ENCODE assay signal across 16 cellular contexts in genomic region chr7:25521236-25521635, GRCh38.
"Had no signal": no experiment of that assay in that cellular context is flagged by ENCODE, and none has a peak within 500 bp of the region (broad histone marks: within the 10 kb centered on the region; RNA-seq: fewer than 3 reads in every experiment).

No MANE protein-coding gene starts in this region.

- H3K36me3 ChIP-seq: cardiac muscle cell, lower lobe of right lung, spleen, upper lobe of right lung, WERI-Rb-1 had no signal

- H3K9me3 Mint-ChIP-seq: activated naive CD8-positive, alpha-beta T cell treated with anti-CD3 and anti-CD28 coated beads for 36 hours; mesothelial cell of epicardium; nephron had no signal

- H3K36me3 Mint-ChIP-seq: activated naive CD8-positive, alpha-beta T cell treated with anti-CD3 and anti-CD28 coated beads for 36 hours; mesothelial cell of epicardium had no signal

- H3K4me3 Mint-ChIP-seq: activated naive CD8-positive, alpha-beta T cell treated with anti-CD3 and anti-CD28 coated beads for 36 hours; mesothelial cell of epicardium; nephron; stimulated activated naive B cell treated with anti-CD40 and anti-IgM and Interleukin-4, amounts not matched to agents 10 μg/mL and 1 μg/mL and 100 μg/mL, for 72 hours; T-helper 1 cell treated with Interleukin-12 subunit alpha and Interleukin-12 subunit beta and Interleukin-4 antibody, amounts not matched to agents 30 μg/mL and 1 μg/mL, for 36 hours had no signal

- H3K27me3 Mint-ChIP-seq: activated naive CD8-positive, alpha-beta T cell treated with anti-CD3 and anti-CD28 coated beads for 36 hours had no signal

- ATAC-seq: lower lobe of right lung; stimulated activated naive B cell treated with anti-CD40 and anti-IgM and Interleukin-4, amounts not matched to agents 10 μg/mL and 1 μg/mL and 100 μg/mL, for 72 hours; upper lobe of right lung had no signal

- FAIRE-seq: keratinocyte had no signal

- H3K4me1 ChIP-seq: lower lobe of right lung, upper lobe of right lung had no signal

- H3K27ac Mint-ChIP-seq: activated naive CD8-positive, alpha-beta T cell treated with anti-CD3 and anti-CD28 coated beads for 36 hours; mesothelial cell of epicardium; stimulated activated naive B cell treated with anti-CD40 and anti-IgM and Interleukin-4, amounts not matched to agents 10 μg/mL and 1 μg/mL and 100 μg/mL, for 72 hours; T-helper 1 cell treated with Interleukin-12 subunit alpha and Interleukin-12 subunit beta and Interleukin-4 antibody, amounts not matched to agents 30 μg/mL and 1 μg/mL, for 36 hours had no signal

- H3K27ac ChIP-seq: cardiac muscle cell, lower lobe of right lung, spleen, upper lobe of right lung, WERI-Rb-1 had no signal

- H3K27me3 ChIP-seq: cardiac muscle cell, spleen, upper lobe of right lung had no signal

- DNase-seq: activated CD4-positive, alpha-beta T cell treated with anti-CD3 and anti-CD28 coated beads, Interleukin-2, amount 50 U/mL, for 4 hours; activated gamma-delta T cell treated with Interleukin-2 at 50 U/mL for 16 hours; activated naive CD8-positive, alpha-beta T cell treated with anti-CD3 and anti-CD28 coated beads for 36 hours; amniotic stem cell; dermis blood vessel endothelial cell; effector memory CD4-positive, alpha-beta T cell; lower lobe of right lung; spleen; stimulated activated naive B cell treated with anti-CD40 and anti-IgM and Interleukin-4, amounts not matched to agents 10 μg/mL and 1 μg/mL and 100 μg/mL, for 72 hours; upper lobe of right lung; WERI-Rb-1 had no signal

- H3K9me3 ChIP-seq: lower lobe of right lung, spleen, upper lobe of right lung had no signal

- H3K4me3 ChIP-seq: cardiac muscle cell, lower lobe of right lung, spleen, upper lobe of right lung had no signal
